Comparison of ENCODE assay signal across 8 cellular contexts in the genomic region with DNA sequence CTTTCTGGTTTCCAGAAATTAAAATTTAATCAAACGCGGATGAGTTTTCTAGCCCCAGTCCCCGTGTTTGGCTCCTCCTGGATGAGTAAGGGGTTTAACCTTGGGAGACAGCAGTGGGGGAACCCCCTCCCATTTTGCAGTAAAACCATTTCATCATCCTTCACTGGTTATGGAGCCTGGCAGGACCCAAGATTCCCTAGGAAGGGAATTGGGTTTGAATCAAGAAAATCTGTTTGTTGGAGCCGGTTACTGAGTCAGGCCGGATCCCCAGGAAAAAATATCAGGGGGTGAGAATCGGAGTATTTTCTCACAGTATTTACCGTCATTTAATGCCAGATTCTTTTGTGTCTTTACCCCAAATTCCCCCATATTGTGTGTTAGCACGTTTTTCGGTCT. TPM values are rescaled to one million over a fixed set of nuclear protein-coding genes. Genes with fewer than 3 reads are reported as not detected.
DNase-seq lines count a peak whose midpoint lies in the region; ATAC-seq and TF ChIP-seq lines count a peak whose summit lies in the region.

No MANE protein-coding gene starts in this region.

- TF ChIP-seq CTCF in HL-60 (IDR thresholded peaks at IDR 0.05; ENCODE audit: insufficient read depth, low read length) (no peak), mammary epithelial cell (conservative IDR thresholded peaks at IDR 0.05 in 1 of 2, IDR thresholded peaks at IDR 0.05 in 1 of 2; ENCODE audit: extremely low read depth in 1 of 2, insufficient read depth in 1 of 2, low read depth in 1 of 2, low read length in 2 of 2) (no peak)

- peak overlapping the region; percentile 94 for H3K4me3 ChIP-seq in ACC112 (ENCODE audit: low read depth, low read length)
- H3K4me3 ChIP-seq in HL-60 (replicated peaks; ENCODE audit: insufficient read depth, low read length) = peak overlapping the region; percentile 79
- peak overlapping the region; percentile 72 to 98 (median 94) for H3K4me3 ChIP-seq in mammary epithelial cell (replicated peaks in 1 of 3; ENCODE audit: insufficient read depth in 1 of 3, low read depth in 2 of 3, low read length in 3 of 3)
- peak overlapping the region; percentile 88 to 91 for H3K4me3 ChIP-seq in mucosa of rectum (ENCODE audit: low read length in 2 of 2)

- H4K20me1 ChIP-seq in mammary epithelial cell (ENCODE audit: insufficient read depth, low read length) = peaks cover 16% of the 10 kb centered on the region

- H3K9me3 ChIP-seq in mammary epithelial cell (replicated peaks; ENCODE audit: insufficient read depth, low read length) (no peaks in the 10 kb centered on the region), mucosa of rectum (ENCODE audit: control insufficient read depth in 2 of 2, low read length in 2 of 2) (no peaks in the 10 kb centered on the region)

- H3K9ac ChIP-seq in mammary epithelial cell (ENCODE audit: insufficient read depth, low read length) = peak overlapping the region; percentile 95
- H3K9ac ChIP-seq in mucosa of rectum (ENCODE audit: low read depth in 1 of 2, low read length in 2 of 2) = peak overlapping the region; percentile 86 to 93

- no peaks in the 10 kb centered on the region for H3K27me3 ChIP-seq in ACC112 (ENCODE audit: insufficient read depth, low read length)
- H3K27me3 ChIP-seq in HL-60 (ENCODE audit: insufficient read depth, poor library complexity, severe bottlenecking) = no peaks in the 10 kb centered on the region
- no peaks in the 10 kb centered on the region for H3K27me3 ChIP-seq in mammary epithelial cell (ENCODE audit: insufficient read depth, low read length)
- no peaks in the 10 kb centered on the region for H3K27me3 ChIP-seq in mucosa of rectum (ENCODE audit: control insufficient read depth in 2 of 2, insufficient read depth in 2 of 2, low read length in 2 of 2)

- no TSS peak for BruUV-seq in mammary epithelial cell (replicated peaks; lab: Mats Ljungman, UMichigan)

- dilution Hi-C loops in mammary epithelial cell (cut with HindIII; ENCODE audit: low sequenced_read_pairs) = no loop called here

- peaks cover 22% of the 10 kb centered on the region for H3K36me3 ChIP-seq in ACC112 (ENCODE audit: insufficient read depth, low read length)
- H3K36me3 ChIP-seq in mammary epithelial cell (ENCODE audit: insufficient read depth, low read length) = peaks cover 11% of the 10 kb centered on the region
- H3K36me3 ChIP-seq in mucosa of rectum (ENCODE audit: control insufficient read depth in 2 of 2, insufficient read depth in 2 of 2, low read length in 2 of 2) = peaks cover 4% of the 10 kb centered on the region in 2 donors

- CTCF ChIA-PET in mammary epithelial cell (lab: Charles Lee; ENCODE audit: low non-redundant PET) = no interaction called here

- H3K27ac ChIP-seq in ACC112 (ENCODE audit: low read depth, low read length) (peak overlapping the region; percentile 92), HL-60 (replicated peaks) (peak overlapping the region; percentile 90), mammary epithelial cell (ENCODE audit: insufficient read depth, low read depth, low read length) (peak overlapping the region; percentile 81), mucosa of rectum (ENCODE audit: low read depth in 2 of 2, low read length in 2 of 2) (peak overlapping the region; percentile 98)

- WGBS in mammary epithelial cell (ENCODE audit: low coverage, missing lambda C conversion rate) = 1% methylated on average over 9 of the region's 9 CpGs

- peaks cover 35% of the 10 kb centered on the region for H3K4me1 ChIP-seq in ACC112 (ENCODE audit: control insufficient read depth, insufficient read depth, low read length, unreplicated experiment)
- H3K4me1 ChIP-seq in mammary epithelial cell (ENCODE audit: insufficient read depth, low read length) = peaks cover 19% of the 10 kb centered on the region
- peaks cover 34 to 37% of the 10 kb centered on the region in 2 donors for H3K4me1 ChIP-seq in mucosa of rectum (ENCODE audit: control insufficient read depth in 2 of 2, insufficient read depth in 2 of 2, low read length in 2 of 2)

- ATAC-seq in GM18861 (IDR thresholded peaks at IDR 0.05; ENCODE audit: unreplicated experiment) = no peak
- ATAC-seq in left colon = no peak

- H2AFZ ChIP-seq in ACC112 (ENCODE audit: low read length, unreplicated experiment) = peak overlapping the region; percentile 82
- H2AFZ ChIP-seq in mammary epithelial cell (ENCODE audit: low read depth, low read length) = peak overlapping the region; percentile 8

- DNase-seq in HL-60 (ENCODE audit: low read depth in 1 of 2, low spot score in 1 of 2) (no peak), mammary epithelial cell (no peak), NCI-H146 (lab: John Stamatoyannopoulos, UW) (no peak), NCI-H1436 (lab: John Stamatoyannopoulos, UW) (no peak), left colon (no peak)

- intact Hi-C loops in mammary epithelial cell (cut with micrococcal nuclease) = loop anchor here (1.0 to 5.0 kb wide), 2 partner anchors 24 to 81 kb away; partner anchors contain the start of genes PABPC1L and STK4
- intact Hi-C loops in left colon (cut with DNase I, micrococcal nuclease) = no loop called here

- in situ Hi-C loops in mammary epithelial cell (cut with MboI; ENCODE audit: low sequenced_read_pairs in 2 of 2) = no loop called here

- H3K4me2 ChIP-seq in mammary epithelial cell (ENCODE audit: insufficient read depth, low read depth, low read length) = peak overlapping the region; percentile 70

- H3K79me2 ChIP-seq in ACC112 (ENCODE audit: control insufficient read depth, insufficient read depth, low read length, unreplicated experiment) = peaks cover 56% of the 10 kb centered on the region
- H3K79me2 ChIP-seq in mammary epithelial cell (ENCODE audit: insufficient read depth, low read length) = peaks cover 56% of the 10 kb centered on the region

RNA-seq across cellular contexts. Expression of gene YWHAB, which starts 0.8 kb away (rescaled TPM):
- total RNA-seq in mammary epithelial cell (100 to 1,000 TPM; 100 to 238 TPM), left colon (100 to 1,000 TPM; 250 to 271 TPM)
- polyA plus RNA-seq in mammary epithelial cell = 150 TPM
- 117 TPM for polyA minus RNA-seq in mammary epithelial cell

RNA-seq across cellular contexts. Expression of gene PABPC1L, which starts 23.6 kb away (rescaled TPM):
- 10 to 100 TPM in 1 of 2 donors, 1 to 10 TPM in 1; 9.7 to 62.7 TPM for total RNA-seq in mammary epithelial cell
- 32.6 TPM for polyA plus RNA-seq in mammary epithelial cell
- 16.2 TPM for polyA minus RNA-seq in mammary epithelial cell
- 10 to 100 TPM; 13.2 to 19.8 TPM for total RNA-seq in left colon
